ENCODE assay signal across 15 cellular contexts in genomic region chr2:58701688-58702301, GRCh38.
DNase-seq lines count a peak whose midpoint lies in the region; ATAC-seq and TF ChIP-seq lines count a peak whose summit lies in the region.
"Had no signal": no experiment of that assay in that cellular context is flagged by ENCODE, and none has a peak within 500 bp of the region (broad histone marks: within the 10 kb centered on the region; RNA-seq: fewer than 3 reads in every experiment).

No MANE protein-coding gene starts in this region.

- H3K36me3 Mint-ChIP-seq in memory B cell: no peaks in the 10 kb centered on the region

- no peaks in the 10 kb centered on the region for H3K4me1 ChIP-seq in osteoblast (ENCODE audit: insufficient read depth, low read length)

- peaks cover 9% of the 10 kb centered on the region for H3K27me3 Mint-ChIP-seq in memory B cell

- DNase-seq in memory B cell (ENCODE audit: low spot score in 2 of 2): no peak
- DNase-seq in osteoblast (ENCODE audit: insufficient read length, low spot score, missing footprints): no peak
- no peak for DNase-seq in OCI-M2 (lab: John Stamatoyannopoulos, UW; ENCODE audit: unreplicated experiment)
- DNase-seq: activated CD4-positive, alpha-beta T cell treated with anti-CD3 and anti-CD28 coated beads, Interleukin-2, amount 50 U/mL, for 48 hours; C1 segment of cervical spinal cord; dorsolateral prefrontal cortex; NCI-H1694; NCI-H69; occipital lobe had no signal

- no peak overlapping the region for H3K4me3 Mint-ChIP-seq in memory B cell

- ATAC-seq in GM18520 (IDR thresholded peaks at IDR 0.05; ENCODE audit: unreplicated experiment) (peak; percentile 48), GM21786 (IDR thresholded peaks at IDR 0.05; ENCODE audit: unreplicated experiment) (peak; percentile 71), HG03520 (IDR thresholded peaks at IDR 0.05; ENCODE audit: unreplicated experiment) (peak; percentile 67), memory B cell (ENCODE audit: low read depth) (peak; percentile 55), GM21447 (IDR thresholded peaks at IDR 0.05; ENCODE audit: unreplicated experiment) (no peak)

- no peak overlapping the region for H3K4me3 ChIP-seq in osteoblast (ENCODE audit: insufficient read depth, low read length)
- H3K4me3 ChIP-seq: dorsolateral prefrontal cortex, skin epidermis had no signal

- H3K27ac ChIP-seq in osteoblast (ENCODE audit: low read depth, low read length): no peak overlapping the region
- H3K27ac ChIP-seq: dorsolateral prefrontal cortex, RWPE1, skin epidermis had no signal

- H3K4me2 ChIP-seq in osteoblast (ENCODE audit: insufficient read depth, low read length): no peak overlapping the region

- TF ChIP-seq CTCF in osteoblast (IDR thresholded peaks at IDR 0.05; ENCODE audit: extremely low read depth, low read depth, low read length): no peak

- H3K36me3 ChIP-seq in osteoblast (ENCODE audit: insufficient read depth, low read length): no peaks in the 10 kb centered on the region

- H3K27ac Mint-ChIP-seq in memory B cell: no peak overlapping the region

- H2AFZ ChIP-seq in osteoblast (ENCODE audit: low read length): no peak overlapping the region

- no peaks in the 10 kb centered on the region for H3K4me1 Mint-ChIP-seq in memory B cell

- no peaks in the 10 kb centered on the region for H3K27me3 ChIP-seq in osteoblast (ENCODE audit: insufficient read depth, low read length)
- H3K27me3 ChIP-seq: dorsolateral prefrontal cortex had no signal

- H4K20me1 ChIP-seq in osteoblast (ENCODE audit: insufficient read depth, low read length): no peaks in the 10 kb centered on the region

- H3K9me3 ChIP-seq in osteoblast (ENCODE audit: low read depth, low read length): no peaks in the 10 kb centered on the region

- no peaks in the 10 kb centered on the region for H3K9me3 Mint-ChIP-seq in memory B cell

- H3K79me2 ChIP-seq in osteoblast (ENCODE audit: insufficient read depth, low read length): no peaks in the 10 kb centered on the region
